Comparison of ENCODE assay signal across 7 cellular contexts in genomic region chr5:372911-373709, GRCh38. TPM values are rescaled to one million over a fixed set of nuclear protein-coding genes. Genes with fewer than 3 reads are reported as not detected.
A peak's percentile ranks its signal among the peaks of the same experiment; 100 is the strongest.
DNase-seq lines count a peak whose midpoint lies in the region; FAIRE-seq and TF ChIP-seq lines count a peak whose summit lies in the region.

No MANE protein-coding gene starts in this region.

- H3K9me2 ChIP-seq in hepatocyte (replicated peaks; ENCODE audit: insufficient read depth), result no peaks in the 10 kb centered on the region

- H3K36me3 ChIP-seq in hepatocyte (replicated peaks; ENCODE audit: insufficient read depth, low read depth), result no peaks in the 10 kb centered on the region
- H3K36me3 ChIP-seq in vagina, result no peaks in the 10 kb centered on the region

- FAIRE-seq in GM12891 (lab: Jason Lieb, UNC), result peak; percentile 40

- no peaks in the 10 kb centered on the region for H3K27me3 ChIP-seq in hepatocyte
- no peaks in the 10 kb centered on the region for H3K27me3 ChIP-seq in vagina

- DNase-seq in GM12891 (ENCODE audit: insufficient read length, low spot score) (no peak), HEK293T (ENCODE audit: extremely low spot score) (peak; percentile 38), SK-MEL-5 (ENCODE audit: low read depth, low spot score) (peak; percentile 25), hepatocyte (ENCODE audit: low spot score) (no peak), vagina (ENCODE audit: extremely low spot score in 2 of 2) (peak; percentile 55 to 81), NCI-H526 treated with DMSO at 0.1 percent for 48 hours (lab: John Stamatoyannopoulos, UW) (no peak), SK-N-DZ (ENCODE audit: low spot score) (no peak)

- H3K9me3 ChIP-seq in hepatocyte (ENCODE audit: low read depth), result no peaks in the 10 kb centered on the region
- no peaks in the 10 kb centered on the region for H3K9me3 ChIP-seq in vagina

- H3K4me3 ChIP-seq in hepatocyte, result no peak overlapping the region
- H3K4me3 ChIP-seq in vagina, result peak overlapping the region; percentile 47 to 62

- H4K20me1 ChIP-seq in hepatocyte (ENCODE audit: insufficient read depth, poor library complexity, severe bottlenecking), result no peaks in the 10 kb centered on the region

- H3K27ac ChIP-seq in hepatocyte, result peak overlapping the region; percentile 84
- peak overlapping the region; percentile 75 for H3K27ac ChIP-seq in vagina

- H2AFZ ChIP-seq in hepatocyte, result no peak overlapping the region

- in situ Hi-C loops in SK-MEL-5 (cut with HindIII; ENCODE audit: low pct_unique_long_range_greater_than_20kb, low sequenced_read_pairs), result no loop called here

- POLR2A ChIA-PET in HEK293T (lab: Yijun Ruan, JAX), result interaction anchor here (0.7 to 1.9 kb wide), 6 partner anchors 12 to 74 kb away, joined by 3 to 5 read pairs (median 3); no protein-coding TSS in a partner anchor

- peak overlapping the region; percentile 94 for H3K4me2 ChIP-seq in hepatocyte

- TF ChIP-seq CTCF in hepatocyte (IDR thresholded peaks at IDR 0.05; ENCODE audit: poor library complexity) (no peak), vagina (IDR thresholded peaks at IDR 0.05) (no peak)

- CTCF ChIA-PET in HEK293T (lab: Yijun Ruan, JAX), result no interaction called here

- peaks cover 35% of the 10 kb centered on the region for H3K4me1 ChIP-seq in hepatocyte (ENCODE audit: insufficient read depth)
- H3K4me1 ChIP-seq in vagina, result peaks cover 39% of the 10 kb centered on the region

- TF ChIP-seq POLR2A in GM12891 (IDR thresholded peaks at IDR 0.05; ENCODE audit: low read depth, low read length) (no peak; the same call in 1 of the 2 replicates), vagina (IDR thresholded peaks at IDR 0.05) (no peak)

- H3K79me2 ChIP-seq in hepatocyte, result no peaks in the 10 kb centered on the region

- WGBS in hepatocyte (ENCODE audit: low lambda C conversion rate, missing lambda C conversion rate), result 63% methylated on average over 22 of the region's 27 CpGs

- intact Hi-C loops in vagina (cut with DNase I), result no loop called here

TF ChIP-seq in GM12891, 5 proteins besides CTCF, POLR2A, EP300 and RAD21:
- TF ChIP-seq SPI1 (IDR thresholded peaks at IDR 0.05; ENCODE audit: low read depth, low read length) (no peak), TAF1 (IDR thresholded peaks at IDR 0.05; ENCODE audit: low read depth, low read length) (no peak), POLR2AphosphoS5 (IDR thresholded peaks at IDR 0.05; ENCODE audit: low read depth, low read length) (peak; percentile 72), POU2F2 (IDR thresholded peaks at IDR 0.05; ENCODE audit: low read depth, low read length) (0 out of 2 replicates have a peak, but pooled peaks have one; percentile 7), PAX5 (IDR thresholded peaks at IDR 0.05; ENCODE audit: insufficient read depth, low read length, severe bottlenecking) (no peak)

TF ChIP-seq in HEK293T, 16 proteins besides CTCF, POLR2A, EP300 and RAD21:
- no peak for TF ChIP-seq CTBP1 (IDR thresholded peaks at IDR 0.05; ENCODE audit: borderline replicate concordance)
- TF ChIP-seq LEF1 (IDR thresholded peaks at IDR 0.05; ENCODE audit: borderline replicate concordance), result no peak
- no peak for TF ChIP-seq SUZ12 (IDR thresholded peaks at IDR 0.05)
- no peak for TF ChIP-seq NFRKB (IDR thresholded peaks at IDR 0.05)

RNA-seq across cellular contexts. Expression of gene AHRR, which starts 51.6 kb away (rescaled TPM):
- polyA plus RNA-seq in GM12891 (2012; ENCODE audit: low read depth, missing spikeins), result 33.3 TPM
- 20.0 and 21.4 TPM in 2 replicates for total RNA-seq in SK-MEL-5 (2014; rRNA removed; shearing (Covaris generic))
- polyA plus RNA-seq in SK-MEL-5 (2015; cell fraction: cytosol; rRNA removed), result 27.4 and 37.5 TPM in 2 replicates
- polyA plus RNA-seq in SK-MEL-5 (2015; cell fraction: nucleus; rRNA removed), result 54.9 and 59.4 TPM in 2 replicates
- 1.8 and 2.6 TPM in 2 replicates for total RNA-seq in hepatocyte
- polyA plus RNA-seq in hepatocyte, result 1.8 and 2.4 TPM in 2 replicates
- total RNA-seq in vagina, result 11.3 TPM
- polyA plus RNA-seq in SK-N-DZ (2014; cell fraction: cytosol; rRNA removed), result 0.10 and 0.12 TPM in 2 replicates
- polyA plus RNA-seq in SK-N-DZ (2014; cell fraction: nucleus; rRNA removed), result 0.39 and 1.3 TPM in 2 replicates

Comparison
In these comparisons a context has a peak if more than half of its experiments do, and no peak if none do; other contexts are left out.
1. DNase-seq: peak in HEK293T (single experiment), SK-MEL-5 (single experiment) and vagina (2 of 2); none in GM12891 (single experiment), hepatocyte (single experiment), NCI-H526 treated with DMSO at 0.1 percent for 48 hours (single experiment) and SK-N-DZ (single experiment).